19 cellular contexts compared by ENCODE assay signal in genomic region chr4:3655485-3656429, GRCh38.
DNase-seq lines count a peak whose midpoint lies in the region; ATAC-seq and TF ChIP-seq lines count a peak whose summit lies in the region.
"Had no signal": no experiment of that assay in that cellular context is flagged by ENCODE, and none has a peak within 500 bp of the region (broad histone marks: within the 10 kb centered on the region; RNA-seq: fewer than 3 reads in every experiment).

No MANE protein-coding gene starts in this region.

- no peaks in the 10 kb centered on the region for H3K9me2 ChIP-seq in GM23338 (ENCODE audit: insufficient read depth)

- H4K20me1 ChIP-seq in GM23338 (replicated peaks; ENCODE audit: insufficient read depth) = no peaks in the 10 kb centered on the region

- DNase-seq in COLO668 (lab: John Stamatoyannopoulos, UW; ENCODE audit: unreplicated experiment) = peak; percentile 80
- peak; percentile 66 for DNase-seq in GM23338 (ENCODE audit: low spot score)
- peak; percentile 80 for DNase-seq in NCI-H526 treated with DMSO at 0.1 percent for 48 hours (lab: John Stamatoyannopoulos, UW)
- peak; percentile 79 for DNase-seq in iPS-NIHi7 (ENCODE audit: extremely low spot score)
- DNase-seq in CD14-positive monocyte (ENCODE audit: low spot score) = no peak
- no peak for DNase-seq in RPMI8226
- DNase-seq: activated B cell treated with CpG ODN at 0.5 μM for 24 hours; activated CD8-positive, alpha-beta T cell treated with anti-CD3 and anti-CD28 coated beads for 36 hours; activated naive CD4-positive, alpha-beta T cell treated with anti-CD3 and anti-CD28 coated beads, Interleukin-2, amount 50 U/mL, for 16 hours; activated T-cell treated with anti-CD3 and anti-CD28 coated beads, Interleukin-2, amount 50 U/mL, for 4 hours; aorta; CD8-positive, alpha-beta memory T cell; cerebellar nuclear complex; immature natural killer cell; nucleus accumbens; stimulated activated CD4-positive, alpha-beta T cell treated with anti-CD3 and anti-CD28 coated beads, Interleukin-12 subunit alpha, Interleukin-12 subunit beta, amount 100 ng/mL, for 4 hours had no signal

- H2AFZ ChIP-seq in GM23338 = peak overlapping the region; percentile 23; the same call in 1 of the 2 replicates

- H3K27me3 Mint-ChIP-seq in GM23338 (ENCODE audit: insufficient read depth, low read depth, poor library complexity) (peaks cover 24% of the 10 kb centered on the region), CD14-positive monocyte (ENCODE audit: low read depth in 3 of 3) (peaks cover 15 to 41% (median 21%) of the 10 kb centered on the region in 3 donors)

- no peaks in the 10 kb centered on the region for H3K27me3 ChIP-seq in GM23338 (ENCODE audit: insufficient read depth)

- no peaks in the 10 kb centered on the region for H3K36me3 Mint-ChIP-seq in GM23338 (ENCODE audit: low read depth)
- H3K36me3 Mint-ChIP-seq in CD14-positive monocyte = no peaks in the 10 kb centered on the region
- H3K36me3 Mint-ChIP-seq: CD8-positive, alpha-beta memory T cell; immature natural killer cell had no signal

- no peaks in the 10 kb centered on the region for H3F3A ChIP-seq in GM23338 (replicated peaks; ENCODE audit: low read depth)

- H3K4me2 ChIP-seq in GM23338 = no peak overlapping the region

- peaks cover 27% of the 10 kb centered on the region for H3K4me1 Mint-ChIP-seq in GM23338
- no peaks in the 10 kb centered on the region for H3K4me1 Mint-ChIP-seq in CD14-positive monocyte
- H3K4me1 Mint-ChIP-seq: CD8-positive, alpha-beta memory T cell; immature natural killer cell had no signal

- no peaks in the 10 kb centered on the region for H3K79me2 ChIP-seq in GM23338 (replicated peaks; ENCODE audit: insufficient read depth)

- ATAC-seq in GM23338 = peak; percentile 81
- no peak for ATAC-seq in HG03354 (IDR thresholded peaks at IDR 0.05; ENCODE audit: poor library complexity, severe bottlenecking, unreplicated experiment)
- ATAC-seq in GM18517 (IDR thresholded peaks at IDR 0.05; ENCODE audit: unreplicated experiment) = no peak
- ATAC-seq: activated CD8-positive, alpha-beta T cell treated with anti-CD3 and anti-CD28 coated beads for 36 hours; activated T-cell treated with anti-CD3 and anti-CD28 coated beads, Interleukin-2, amount 50 U/mL, for 4 hours; esophagus mucosa had no signal

- TF ChIP-seq CTCF in GM23338 (conservative IDR thresholded peaks at IDR 0.05; ENCODE audit: low read depth in 2 of 2) = no peak
- no peak for TF ChIP-seq CTCF in CD14-positive monocyte (IDR thresholded peaks at IDR 0.05)

- H3K9me3 Mint-ChIP-seq in GM23338 = no peaks in the 10 kb centered on the region
- no peaks in the 10 kb centered on the region for H3K9me3 Mint-ChIP-seq in CD14-positive monocyte
- H3K9me3 Mint-ChIP-seq: activated B cell treated with CpG ODN at 0.5 μM for 24 hours; activated CD8-positive, alpha-beta T cell treated with anti-CD3 and anti-CD28 coated beads for 36 hours; activated T-cell treated with anti-CD3 and anti-CD28 coated beads, Interleukin-2, amount 50 U/mL, for 4 hours; CD8-positive, alpha-beta memory T cell; immature natural killer cell had no signal

- no peak overlapping the region for H3K27ac ChIP-seq in GM23338 (ENCODE audit: low read depth)

- no peak overlapping the region for H3K4me3 ChIP-seq in GM23338

- H3K27ac Mint-ChIP-seq in GM23338 (no peak overlapping the region), CD14-positive monocyte (no peak overlapping the region)
- H3K27ac Mint-ChIP-seq: activated B cell treated with CpG ODN at 0.5 μM for 24 hours; activated CD8-positive, alpha-beta T cell treated with anti-CD3 and anti-CD28 coated beads for 36 hours; immature natural killer cell had no signal

- intact Hi-C loops in CD14-positive monocyte (cut with micrococcal nuclease) = no loop called here

- H3K4me3 Mint-ChIP-seq in GM23338 (no peak overlapping the region; the same call in 2 of the 3 replicates), CD14-positive monocyte (peak overlapping the region in 1 of 2 donors; percentile 6)
- H3K4me3 Mint-ChIP-seq: activated B cell treated with CpG ODN at 0.5 μM for 24 hours; activated CD8-positive, alpha-beta T cell treated with anti-CD3 and anti-CD28 coated beads for 36 hours; activated T-cell treated with anti-CD3 and anti-CD28 coated beads, Interleukin-2, amount 50 U/mL, for 4 hours; CD8-positive, alpha-beta memory T cell; immature natural killer cell had no signal

- no peaks in the 10 kb centered on the region for H3K4me1 ChIP-seq in GM23338 (ENCODE audit: insufficient read depth)

- no peaks in the 10 kb centered on the region for H3K36me3 ChIP-seq in GM23338 (ENCODE audit: insufficient read depth)

TF ChIP-seq in GM23338, 12 proteins besides CTCF, POLR2A, EP300 and RAD21 (continues in another document):
- no peak for TF ChIP-seq STAT1 (IDR thresholded peaks at IDR 0.05; ENCODE audit: unreplicated experiment)
- no peak for TF ChIP-seq JUNB (IDR thresholded peaks at IDR 0.05; ENCODE audit: unreplicated experiment)
- TF ChIP-seq EZH2 (IDR thresholded peaks at IDR 0.05; ENCODE audit: low read depth, unreplicated experiment) = no peak
- no peak for TF ChIP-seq NANOG (IDR thresholded peaks at IDR 0.05; ENCODE audit: borderline replicate concordance)
- TF ChIP-seq ZNF114 (CRISPR knock-in tag; IDR thresholded peaks at IDR 0.05) = no peak
- no peak for TF ChIP-seq ETS1 (IDR thresholded peaks at IDR 0.05)
- TF ChIP-seq REST (IDR thresholded peaks at IDR 0.05; ENCODE audit: unreplicated experiment) = no peak
- no peak for TF ChIP-seq ZNF331 (CRISPR knock-in tag; IDR thresholded peaks at IDR 0.05; ENCODE audit: low read depth)
- TF ChIP-seq POLR2AphosphoS5 (IDR thresholded peaks at IDR 0.05; ENCODE audit: low read depth) = no peak

Comparison
In these comparisons a context has a peak if more than half of its experiments do, and no peak if none do; other contexts are left out.
1. DNase-seq: peak in COLO668 (single experiment), GM23338 (single experiment), NCI-H526 treated with DMSO at 0.1 percent for 48 hours (single experiment) and iPS-NIHi7 (single experiment); none in CD14-positive monocyte (single experiment) and RPMI8226 (single experiment).